2 cellular contexts compared by ENCODE assay signal in genomic region chr1:15076807-15077206, GRCh38.
TF ChIP-seq lines count a peak whose summit lies in the region.

No MANE protein-coding gene starts in this region.

TF ChIP-seq in K562, 482 proteins besides CTCF, POLR2A, EP300 and RAD21 (continues in another document):
- TF ChIP-seq ARID1B (IDR thresholded peaks at IDR 0.05): no peak
- no peak for TF ChIP-seq CBX2 (IDR thresholded peaks at IDR 0.05; ENCODE audit: insufficient read depth, low read length, poor library complexity, severe bottlenecking)
- TF ChIP-seq USF1 (CRISPR knock-in tag; IDR thresholded peaks at IDR 0.05): peak; percentile 36; the same call in 1 of the 2 replicates
- TF ChIP-seq ZNF77 (CRISPR knock-in tag; IDR thresholded peaks at IDR 0.05): no peak
- TF ChIP-seq MTA2 (IDR thresholded peaks at IDR 0.05; ENCODE audit: low read depth): no peak
- TF ChIP-seq USF2 (CRISPR knock-in tag; IDR thresholded peaks at IDR 0.05): peak; percentile 58
- peak; percentile 51 for TF ChIP-seq MGA (IDR thresholded peaks at IDR 0.05)
- no peak for TF ChIP-seq TCF7 (IDR thresholded peaks at IDR 0.05; ENCODE audit: borderline replicate concordance)
- no peak for TF ChIP-seq ZBED1 (IDR thresholded peaks at IDR 0.05)
- TF ChIP-seq MTA3 (IDR thresholded peaks at IDR 0.05; ENCODE audit: borderline replicate concordance): no peak
- no peak for TF ChIP-seq ZFP30 (CRISPR knock-in tag; IDR thresholded peaks at IDR 0.05; ENCODE audit: borderline replicate concordance)
- TF ChIP-seq L3MBTL2 (IDR thresholded peaks at IDR 0.05): peak; percentile 57

TF ChIP-seq in H1, 55 proteins besides CTCF, POLR2A, EP300 and RAD21:
- no peak for TF ChIP-seq TAF7 (optimal IDR thresholded peaks at IDR 0.05; ENCODE audit: borderline replicate concordance, low read depth, low read length)
- no peak for TF ChIP-seq TCF12 (IDR thresholded peaks at IDR 0.05; ENCODE audit: low read depth, low read length)
- TF ChIP-seq RNF2 (IDR thresholded peaks at IDR 0.05; ENCODE audit: borderline replicate concordance, low read depth, low read length, missing control alignments, poor library complexity, severe bottlenecking): no peak
- TF ChIP-seq E2F6 (IDR thresholded peaks at IDR 0.05): no peak
- TF ChIP-seq MAFK (IDR thresholded peaks at IDR 0.05; ENCODE audit: low read depth, low read length): no peak
- TF ChIP-seq SUZ12 (IDR thresholded peaks at IDR 0.05; ENCODE audit: low read length): no peak
